21 cellular contexts compared by ENCODE assay signal in the genomic region with DNA sequence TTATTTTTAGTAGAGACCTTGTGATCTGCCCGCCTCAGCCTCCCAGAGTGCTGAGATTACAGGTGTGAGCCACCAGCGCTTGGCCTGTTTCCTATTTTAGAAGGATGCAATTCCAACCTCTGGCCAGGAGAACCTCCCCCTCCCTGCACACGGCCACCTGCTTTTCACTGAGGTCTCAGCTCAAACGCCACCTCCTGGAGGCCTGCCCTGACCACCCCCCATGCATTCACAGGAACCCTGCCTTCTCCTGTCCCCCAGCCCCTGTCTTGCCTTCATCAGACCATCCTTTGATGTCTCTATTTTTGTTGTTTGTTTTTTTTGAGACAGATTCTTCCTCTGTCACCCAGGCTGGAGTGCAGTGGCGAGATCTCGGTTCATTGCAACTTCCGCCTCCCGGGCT. TPM values are rescaled to one million over a fixed set of nuclear protein-coding genes. Genes with fewer than 3 reads are reported as not detected.
A peak's percentile ranks its signal among the peaks of the same experiment; 100 is the strongest.
DNase-seq lines count a peak whose midpoint lies in the region; ATAC-seq and TF ChIP-seq lines count a peak whose summit lies in the region.
"Had no signal": no experiment of that assay in that cellular context is flagged by ENCODE, and none has a peak within 500 bp of the region (broad histone marks: within the 10 kb centered on the region; RNA-seq: fewer than 3 reads in every experiment).

No MANE protein-coding gene starts in this region.

- intact Hi-C loops in activated B cell treated with CpG ODN at 0.5 μM for 24 hours (cut with micrococcal nuclease) (loop anchor here (5.0 kb wide), 1 partner anchor 680 kb away; a partner anchor contains a TSS), mammary epithelial cell (cut with micrococcal nuclease) (no loop called here)

- CTCF ChIA-PET in activated B cell treated with CpG ODN at 0.5 μM for 24 hours (lab: Charles Lee), result no interaction called here
- CTCF ChIA-PET in mammary epithelial cell (lab: Charles Lee; ENCODE audit: low non-redundant PET), result no interaction called here

- in situ Hi-C loops in mammary epithelial cell (cut with MboI; ENCODE audit: low sequenced_read_pairs in 2 of 2), result no loop called here

- H3K36me3 ChIP-seq in DND-41 (ENCODE audit: insufficient read depth, low read length) (peaks cover 44% of the 10 kb centered on the region), mammary epithelial cell (ENCODE audit: insufficient read depth, low read length) (peaks cover 15% of the 10 kb centered on the region)
- H3K36me3 ChIP-seq: colonic mucosa had no signal

- ATAC-seq in DND-41 (ENCODE audit: insufficient read depth, low read depth) (no peak), activated B cell treated with CpG ODN at 0.5 μM for 24 hours (ENCODE audit: low read depth) (no peak), GM18867 (IDR thresholded peaks at IDR 0.05; ENCODE audit: unreplicated experiment) (no peak), HG03175 (IDR thresholded peaks at IDR 0.05; ENCODE audit: unreplicated experiment) (no peak)
- no peak for ATAC-seq in naive thymus-derived CD8-positive, alpha-beta T cell
- ATAC-seq: activated T-cell treated with anti-CD3 and anti-CD28 coated beads, Interleukin-2, amount 50 U/mL, for 72 hours; left lung had no signal

- H3K27me3 ChIP-seq in DND-41 (ENCODE audit: insufficient read depth, low read length, poor library complexity) (no peaks in the 10 kb centered on the region), mammary epithelial cell (ENCODE audit: insufficient read depth, low read length) (no peaks in the 10 kb centered on the region)
- H3K27me3 ChIP-seq: BLaER1, colonic mucosa, spleen had no signal

- WGBS in mammary epithelial cell (ENCODE audit: low coverage, missing lambda C conversion rate), result 96% methylated on average over 7 of the region's 8 CpGs

- H3K9me3 Mint-ChIP-seq in activated B cell treated with CpG ODN at 0.5 μM for 24 hours, result no peaks in the 10 kb centered on the region
- H3K9me3 Mint-ChIP-seq in naive thymus-derived CD8-positive, alpha-beta T cell, result no peaks in the 10 kb centered on the region
- H3K9me3 Mint-ChIP-seq: activated T-cell treated with anti-CD3 and anti-CD28 coated beads, Interleukin-2, amount 50 U/mL, for 72 hours; T-helper 1 cell treated with Interleukin-12 subunit alpha and Interleukin-12 subunit beta and Interleukin-4 antibody, amounts not matched to agents 30 μg/mL and 1 μg/mL, for 36 hours had no signal

- BruUV-seq in mammary epithelial cell (replicated peaks; lab: Mats Ljungman, UMichigan), result no TSS peak

- H3K4me1 ChIP-seq in DND-41 (ENCODE audit: insufficient read depth, low read length) (peaks cover 34% of the 10 kb centered on the region), mammary epithelial cell (ENCODE audit: insufficient read depth, low read length) (peaks cover 12% of the 10 kb centered on the region)
- H3K4me1 ChIP-seq: colonic mucosa had no signal

- DNase-seq in DMS53 (lab: John Stamatoyannopoulos, UW) (peak; percentile 27), DMS53 treated with DMSO at 0.1 percent for 48 hours (lab: John Stamatoyannopoulos, UW; ENCODE audit: unreplicated experiment) (no peak), DND-41 (no peak), activated B cell treated with CpG ODN at 0.5 μM for 24 hours (no peak), mammary epithelial cell (no peak)
- no peak for DNase-seq in naive thymus-derived CD8-positive, alpha-beta T cell
- DNase-seq: activated CD4-positive, CD25-positive, alpha-beta regulatory T cell treated with anti-CD3 and anti-CD28 coated beads, Interleukin-2, amount 50 U/mL, for 72 hours; activated T-cell treated with anti-CD3 and anti-CD28 coated beads, Interleukin-2, amount 50 U/mL, for 72 hours; colonic mucosa; left lung; NCI-H1417; spleen; stomach had no signal

- peaks cover 19% of the 10 kb centered on the region for H3K4me1 Mint-ChIP-seq in activated B cell treated with CpG ODN at 0.5 μM for 24 hours
- H3K4me1 Mint-ChIP-seq in naive thymus-derived CD8-positive, alpha-beta T cell, result peaks cover 16 to 35% (median 25%) of the 10 kb centered on the region in 4 donors

- no peak overlapping the region for H3K27ac ChIP-seq in DND-41 (ENCODE audit: low read length)
- no peak overlapping the region for H3K27ac ChIP-seq in mammary epithelial cell (ENCODE audit: insufficient read depth, low read depth, low read length)
- H3K27ac ChIP-seq: BLaER1, colonic mucosa, left lung, spleen, stomach had no signal

- peak overlapping the region; percentile 48 for H3K4me3 Mint-ChIP-seq in activated B cell treated with CpG ODN at 0.5 μM for 24 hours
- H3K4me3 Mint-ChIP-seq in naive thymus-derived CD8-positive, alpha-beta T cell, result peak overlapping the region in 6 of 10 donors; percentile 13 to 74 (median 48)

- H2AFZ ChIP-seq in DND-41 (ENCODE audit: low read depth, low read length), result no peak overlapping the region
- H2AFZ ChIP-seq in mammary epithelial cell (ENCODE audit: low read depth, low read length), result no peak overlapping the region

- peaks cover 31% of the 10 kb centered on the region; the same call in 1 of the 2 replicates for H4K20me1 ChIP-seq in DND-41 (ENCODE audit: insufficient read depth, low read length)
- H4K20me1 ChIP-seq in mammary epithelial cell (ENCODE audit: insufficient read depth, low read length), result no peaks in the 10 kb centered on the region

- H3K27ac Mint-ChIP-seq in activated B cell treated with CpG ODN at 0.5 μM for 24 hours, result no peak overlapping the region
- peak overlapping the region in 4 of 10 donors; percentile 37 to 62 (median 54) for H3K27ac Mint-ChIP-seq in naive thymus-derived CD8-positive, alpha-beta T cell
- H3K27ac Mint-ChIP-seq: activated T-cell treated with anti-CD3 and anti-CD28 coated beads, Interleukin-2, amount 50 U/mL, for 72 hours; T-helper 1 cell treated with Interleukin-12 subunit alpha and Interleukin-12 subunit beta and Interleukin-4 antibody, amounts not matched to agents 30 μg/mL and 1 μg/mL, for 36 hours had no signal

- no peak overlapping the region for H3K9ac ChIP-seq in DND-41 (ENCODE audit: low read depth, low read length)
- H3K9ac ChIP-seq in mammary epithelial cell (ENCODE audit: insufficient read depth, low read length), result no peak overlapping the region

- peaks cover 27% of the 10 kb centered on the region for H3K36me3 Mint-ChIP-seq in activated B cell treated with CpG ODN at 0.5 μM for 24 hours (ENCODE audit: low read depth)
- peaks cover 0 to 30% (median 0%) of the 10 kb centered on the region in 3 donors for H3K36me3 Mint-ChIP-seq in naive thymus-derived CD8-positive, alpha-beta T cell

- peak overlapping the region; percentile 97; the same call in 1 of the 2 replicates for H3K4me2 ChIP-seq in DND-41 (ENCODE audit: insufficient read depth, low read length)
- H3K4me2 ChIP-seq in mammary epithelial cell (ENCODE audit: insufficient read depth, low read depth, low read length), result no peak overlapping the region

- TF ChIP-seq CTCF in DND-41 (IDR thresholded peaks at IDR 0.05; ENCODE audit: borderline replicate concordance, extremely low read depth, low read length, poor library complexity, severe bottlenecking) (no peak), activated B cell treated with CpG ODN at 0.5 μM for 24 hours (IDR thresholded peaks at IDR 0.05) (no peak), mammary epithelial cell (conservative IDR thresholded peaks at IDR 0.05 in 1 of 2, IDR thresholded peaks at IDR 0.05 in 1 of 2; ENCODE audit: extremely low read depth in 1 of 2, insufficient read depth in 1 of 2, low read depth in 1 of 2, low read length in 2 of 2) (no peak)

- H3K4me3 ChIP-seq in DND-41 (ENCODE audit: low read depth in 1 of 2, low read length in 2 of 2) (no peak overlapping the region), mammary epithelial cell (replicated peaks in 1 of 3; ENCODE audit: insufficient read depth in 1 of 3, low read depth in 2 of 3, low read length in 3 of 3) (no peak overlapping the region)
- H3K4me3 ChIP-seq: colonic mucosa, left lung, spleen, stomach had no signal

- dilution Hi-C loops in mammary epithelial cell (cut with HindIII; ENCODE audit: low sequenced_read_pairs), result no loop called here

- H3K79me2 ChIP-seq in DND-41 (ENCODE audit: insufficient read depth, low read length) (peaks cover 37% of the 10 kb centered on the region), mammary epithelial cell (ENCODE audit: insufficient read depth, low read length) (peaks cover 48% of the 10 kb centered on the region)

- POLR2A ChIA-PET in activated B cell treated with CpG ODN at 0.5 μM for 24 hours (lab: Charles Lee), result interaction anchor here (1.0 kb wide), 1 partner anchor 1322 kb away, joined by 4 read pairs; no protein-coding TSS in a partner anchor
- POLR2A ChIA-PET in naive thymus-derived CD8-positive, alpha-beta T cell (lab: Charles Lee), result interaction anchor here (0.6 to 0.8 kb wide), 3 partner anchors 851 to 1644 kb away, joined by 3 to 6 read pairs (median 3); no protein-coding TSS in a partner anchor

- H3K27me3 Mint-ChIP-seq in activated B cell treated with CpG ODN at 0.5 μM for 24 hours, result no peaks in the 10 kb centered on the region
- H3K27me3 Mint-ChIP-seq in naive thymus-derived CD8-positive, alpha-beta T cell, result no peaks in the 10 kb centered on the region

- no peaks in the 10 kb centered on the region for H3K9me3 ChIP-seq in DND-41 (ENCODE audit: insufficient read depth, low read length, severe bottlenecking)
- H3K9me3 ChIP-seq in mammary epithelial cell (replicated peaks; ENCODE audit: insufficient read depth, low read length), result no peaks in the 10 kb centered on the region
- H3K9me3 ChIP-seq: BLaER1, colonic mucosa, left lung, spleen, stomach had no signal

RNA-seq across cellular contexts. Expression of a gene that starts 2.3 kb away (rescaled TPM):
- total RNA-seq in activated B cell treated with CpG ODN at 0.5 μM for 24 hours (106 and 119 TPM in 2 replicates), mammary epithelial cell (100 to 1,000 TPM in 1 of 2 donors, 10 to 100 TPM in 1; 32.3 to 187 TPM)
- 10 to 100 TPM; 55.0 to 55.6 TPM for total RNA-seq in naive thymus-derived CD8-positive, alpha-beta T cell
- polyA plus RNA-seq in naive thymus-derived CD8-positive, alpha-beta T cell, result 100 to 1,000 TPM in 1 of 3 donors, 10 to 100 TPM in 2; 95.2 to 204 (median 97.9) TPM
- 164 TPM for polyA plus RNA-seq in mammary epithelial cell
- polyA minus RNA-seq in mammary epithelial cell, result 246 TPM

RNA-seq across cellular contexts. Expression of a gene that starts 10.4 kb away (rescaled TPM):
- total RNA-seq in activated B cell treated with CpG ODN at 0.5 μM for 24 hours, result not detected in 2 replicates
- total RNA-seq in naive thymus-derived CD8-positive, alpha-beta T cell, result under 1 TPM; 0.27 to 0.34 TPM
- not detected for polyA plus RNA-seq in naive thymus-derived CD8-positive, alpha-beta T cell
- total RNA-seq in mammary epithelial cell, result under 1 TPM in 1 of 2 donors, not detected in 1; 0.49 TPM
- polyA plus RNA-seq in mammary epithelial cell, result 0.11 TPM
- not detected for polyA minus RNA-seq in mammary epithelial cell
- total RNA-seq: aorta, Daoy, frontal cortex, left lung, spleen, stomach, urinary bladder had no signal
- polyA plus RNA-seq: stomach, urinary bladder had no signal

RNA-seq across cellular contexts. Expression of a gene that starts 42.2 kb away (rescaled TPM):
- total RNA-seq in activated B cell treated with CpG ODN at 0.5 μM for 24 hours (89.3 and 108 TPM in 2 replicates), mammary epithelial cell (10 to 100 TPM; 62.0 to 66.6 TPM)
- total RNA-seq in naive thymus-derived CD8-positive, alpha-beta T cell, result 10 to 100 TPM; 93.2 to 93.3 TPM
- polyA plus RNA-seq in naive thymus-derived CD8-positive, alpha-beta T cell, result 10 to 100 TPM; 31.7 to 45.5 (median 35.6) TPM
- polyA plus RNA-seq in mammary epithelial cell, result 72.4 TPM
- 43.9 TPM for polyA minus RNA-seq in mammary epithelial cell

RNA-seq across cellular contexts. Expression of a gene that starts 45.0 kb away (rescaled TPM):
- total RNA-seq in activated B cell treated with CpG ODN at 0.5 μM for 24 hours, result 170 and 193 TPM in 2 replicates
- 100 to 1,000 TPM; 193 to 211 TPM for total RNA-seq in naive thymus-derived CD8-positive, alpha-beta T cell
- 10 to 100 TPM; 46.6 to 65.2 (median 54.2) TPM for polyA plus RNA-seq in naive thymus-derived CD8-positive, alpha-beta T cell
- 100 to 1,000 TPM in 1 of 2 donors, 10 to 100 TPM in 1; 32.2 to 122 TPM for total RNA-seq in mammary epithelial cell
- 88.6 TPM for polyA plus RNA-seq in mammary epithelial cell
- polyA minus RNA-seq in mammary epithelial cell, result 241 TPM
